In the genomic region with DNA sequence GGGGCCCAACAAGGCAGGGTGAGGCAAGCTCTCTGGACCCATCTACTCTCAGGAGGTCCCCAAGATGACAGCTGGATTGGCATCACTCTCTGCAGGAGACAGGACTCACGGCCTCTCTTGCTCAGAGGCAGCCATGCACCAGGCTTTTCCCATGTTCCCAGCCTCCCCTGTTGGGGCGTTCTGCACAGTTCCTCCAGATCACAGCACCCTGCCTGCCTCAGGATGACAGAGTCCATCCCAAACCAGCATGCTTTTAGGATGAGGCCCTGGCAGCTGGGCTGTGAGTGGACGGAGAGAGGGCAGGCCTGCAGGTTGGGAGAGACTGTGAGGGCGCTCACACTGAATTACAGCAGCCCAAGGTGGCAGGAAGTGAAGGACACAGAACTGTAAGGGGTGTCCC, we compare ENCODE assay signal across 28 cellular contexts.
DNase-seq lines count a peak whose midpoint lies in the region; ATAC-seq and TF ChIP-seq lines count a peak whose summit lies in the region.
"Had no signal": no experiment of that assay in that cellular context is flagged by ENCODE, and none has a peak within 500 bp of the region (broad histone marks: within the 10 kb centered on the region; RNA-seq: fewer than 3 reads in every experiment).

No MANE protein-coding gene starts in this region.

- no peaks in the 10 kb centered on the region for H3K9me3 ChIP-seq in Loucy (ENCODE audit: insufficient read depth, low read depth, low read length)
- H3K9me3 ChIP-seq in endodermal cell (ENCODE audit: control insufficient read depth, low read length): no peaks in the 10 kb centered on the region
- no peaks in the 10 kb centered on the region for H3K9me3 ChIP-seq in effector memory CD4-positive, alpha-beta T cell (ENCODE audit: control insufficient read depth, low read length)
- H3K9me3 ChIP-seq: BE2C, SJSA1 had no signal

- no peak overlapping the region for H3K4me2 ChIP-seq in Loucy (ENCODE audit: low read depth, low read length, poor library complexity, severe bottlenecking)

- H3K4me1 Mint-ChIP-seq in activated CD8-positive, alpha-beta memory T cell treated with anti-CD3 and anti-CD28 coated beads, Interleukin-2, amount 10 ng/mL, durations not matched to agents 7 days and 5 days: no peaks in the 10 kb centered on the region
- H3K4me1 Mint-ChIP-seq in nephron: peaks cover 21% of the 10 kb centered on the region
- H3K4me1 Mint-ChIP-seq in stimulated activated effector memory CD8-positive, alpha-beta T cell treated with anti-CD3 and anti-CD28 coated beads, Interleukin-12 subunit alpha, Interleukin-12 subunit beta, amount 100 ng/mL, for 72 hours: peaks cover 8% of the 10 kb centered on the region
- H3K4me1 Mint-ChIP-seq in endodermal cell: peaks cover 13% of the 10 kb centered on the region
- H3K4me1 Mint-ChIP-seq: CD14-positive monocyte; CD8-positive, alpha-beta memory T cell had no signal

- DNase-seq in activated CD8-positive, alpha-beta memory T cell treated with anti-CD3 and anti-CD28 coated beads, Interleukin-2, amount 10 ng/mL, durations not matched to agents 7 days and 5 days: no peak
- no peak for DNase-seq in activated CD8-positive, alpha-beta memory T cell treated with anti-CD3 and anti-CD28 coated beads, Interleukin-2, amount 50 U/mL, for 48 hours
- DNase-seq in stimulated activated effector memory CD8-positive, alpha-beta T cell treated with anti-CD3 and anti-CD28 coated beads, Interleukin-12 subunit alpha, Interleukin-12 subunit beta, amount 100 ng/mL, for 72 hours (ENCODE audit: low spot score in 2 of 2): no peak
- no peak for DNase-seq in endodermal cell
- no peak for DNase-seq in effector memory CD4-positive, alpha-beta T cell
- DNase-seq: 8988T, ACHN, BE2C, DMS 273 treated with DMSO at 0.1 percent for 48 hours, EL, GDM1, GOT3, HCEC 1CT, Karpas-422, NCI-H1092 treated with DMSO at 0.1 percent for 48 hours, NCI-H1436 treated with DMSO at 0.1 percent for 48 hours, NCI-H187 treated with DMSO at 0.1 percent for 48 hours, NCI-H2227 treated with DMSO at 0.1 percent for 48 hours, NCI-H69, Right ventricle myocardium superior, RPMI8226 had no signal

- ATAC-seq in activated CD8-positive, alpha-beta memory T cell treated with anti-CD3 and anti-CD28 coated beads, Interleukin-2, amount 10 ng/mL, durations not matched to agents 7 days and 5 days: no peak
- ATAC-seq in stimulated activated effector memory CD8-positive, alpha-beta T cell treated with anti-CD3 and anti-CD28 coated beads, Interleukin-12 subunit alpha, Interleukin-12 subunit beta, amount 100 ng/mL, for 72 hours: no peak
- ATAC-seq: GM12878 had no signal

- peak overlapping the region; percentile 39 for H3K27ac Mint-ChIP-seq in activated CD8-positive, alpha-beta memory T cell treated with anti-CD3 and anti-CD28 coated beads, Interleukin-2, amount 10 ng/mL, durations not matched to agents 7 days and 5 days
- H3K27ac Mint-ChIP-seq in nephron: peak overlapping the region in 2 of 3 experiments; percentile 70 to 71
- peak overlapping the region; percentile 43 for H3K27ac Mint-ChIP-seq in stimulated activated effector memory CD8-positive, alpha-beta T cell treated with anti-CD3 and anti-CD28 coated beads, Interleukin-12 subunit alpha, Interleukin-12 subunit beta, amount 100 ng/mL, for 72 hours
- no peak overlapping the region for H3K27ac Mint-ChIP-seq in endodermal cell
- H3K27ac Mint-ChIP-seq: CD14-positive monocyte; CD8-positive, alpha-beta memory T cell had no signal

- no peaks in the 10 kb centered on the region for H4K20me1 ChIP-seq in Loucy (ENCODE audit: insufficient read depth, low read length, poor library complexity, severe bottlenecking)

- peaks cover 14% of the 10 kb centered on the region for H3K27me3 Mint-ChIP-seq in activated CD8-positive, alpha-beta memory T cell treated with anti-CD3 and anti-CD28 coated beads, Interleukin-2, amount 10 ng/mL, durations not matched to agents 7 days and 5 days
- peaks cover 6% of the 10 kb centered on the region for H3K27me3 Mint-ChIP-seq in nephron (ENCODE audit: low read depth)
- H3K27me3 Mint-ChIP-seq in endodermal cell (ENCODE audit: insufficient read depth): peaks cover 46% of the 10 kb centered on the region

- H3K36me3 ChIP-seq in Loucy (ENCODE audit: insufficient read depth, low read length): no peaks in the 10 kb centered on the region
- H3K36me3 ChIP-seq in endodermal cell (ENCODE audit: control insufficient read depth, insufficient read depth, low read length): no peaks in the 10 kb centered on the region
- H3K36me3 ChIP-seq in effector memory CD4-positive, alpha-beta T cell (ENCODE audit: control insufficient read depth, insufficient read depth, low read length): no peaks in the 10 kb centered on the region
- H3K36me3 ChIP-seq: BE2C, SJSA1 had no signal

- H3K4me1 ChIP-seq in Loucy (ENCODE audit: insufficient read depth, low read length, poor library complexity, severe bottlenecking) (peaks cover 44% of the 10 kb centered on the region), endodermal cell (ENCODE audit: control insufficient read depth, insufficient read depth, low read length) (peaks cover 12% of the 10 kb centered on the region)
- no peaks in the 10 kb centered on the region for H3K4me1 ChIP-seq in effector memory CD4-positive, alpha-beta T cell (ENCODE audit: control insufficient read depth, insufficient read depth, low read length, poor library complexity, severe bottlenecking)
- H3K4me1 ChIP-seq: BE2C, SJSA1 had no signal

- H3K27ac ChIP-seq in endodermal cell (ENCODE audit: low read depth, low read length): no peak overlapping the region
- no peak overlapping the region for H3K27ac ChIP-seq in effector memory CD4-positive, alpha-beta T cell (ENCODE audit: insufficient read depth, low read length, poor library complexity, severe bottlenecking)
- H3K27ac ChIP-seq: HL-60, SJSA1 had no signal

- no peaks in the 10 kb centered on the region for H3F3A ChIP-seq in Loucy (ENCODE audit: low read depth)

- no peaks in the 10 kb centered on the region for H3K79me2 ChIP-seq in Loucy (ENCODE audit: insufficient read depth, low read length)

- H3K4me3 Mint-ChIP-seq in activated CD8-positive, alpha-beta memory T cell treated with anti-CD3 and anti-CD28 coated beads, Interleukin-2, amount 10 ng/mL, durations not matched to agents 7 days and 5 days: no peak overlapping the region
- H3K4me3 Mint-ChIP-seq in nephron (no peak overlapping the region), endodermal cell (no peak overlapping the region)
- H3K4me3 Mint-ChIP-seq in stimulated activated effector memory CD8-positive, alpha-beta T cell treated with anti-CD3 and anti-CD28 coated beads, Interleukin-12 subunit alpha, Interleukin-12 subunit beta, amount 100 ng/mL, for 72 hours: no peak overlapping the region
- H3K4me3 Mint-ChIP-seq: CD14-positive monocyte had no signal

- no peaks in the 10 kb centered on the region for H3K9me2 ChIP-seq in Loucy (replicated peaks; ENCODE audit: low read depth, low read length)

- no peaks in the 10 kb centered on the region for H3K36me3 Mint-ChIP-seq in activated CD8-positive, alpha-beta memory T cell treated with anti-CD3 and anti-CD28 coated beads, Interleukin-2, amount 10 ng/mL, durations not matched to agents 7 days and 5 days
- H3K36me3 Mint-ChIP-seq in nephron (ENCODE audit: low read depth) (no peaks in the 10 kb centered on the region), endodermal cell (ENCODE audit: low read depth) (no peaks in the 10 kb centered on the region)
- no peaks in the 10 kb centered on the region for H3K36me3 Mint-ChIP-seq in stimulated activated effector memory CD8-positive, alpha-beta T cell treated with anti-CD3 and anti-CD28 coated beads, Interleukin-12 subunit alpha, Interleukin-12 subunit beta, amount 100 ng/mL, for 72 hours
- H3K36me3 Mint-ChIP-seq: CD14-positive monocyte; CD8-positive, alpha-beta memory T cell had no signal

- H3K9me3 Mint-ChIP-seq in activated CD8-positive, alpha-beta memory T cell treated with anti-CD3 and anti-CD28 coated beads, Interleukin-2, amount 10 ng/mL, durations not matched to agents 7 days and 5 days (ENCODE audit: low read depth): no peaks in the 10 kb centered on the region
- H3K9me3 Mint-ChIP-seq in nephron: no peaks in the 10 kb centered on the region
- no peaks in the 10 kb centered on the region for H3K9me3 Mint-ChIP-seq in stimulated activated effector memory CD8-positive, alpha-beta T cell treated with anti-CD3 and anti-CD28 coated beads, Interleukin-12 subunit alpha, Interleukin-12 subunit beta, amount 100 ng/mL, for 72 hours
- no peaks in the 10 kb centered on the region for H3K9me3 Mint-ChIP-seq in endodermal cell
- H3K9me3 Mint-ChIP-seq: CD8-positive, alpha-beta memory T cell had no signal

- H3K4me3 ChIP-seq in Loucy (ENCODE audit: low read length, poor library complexity, severe bottlenecking) (no peak overlapping the region), endodermal cell (ENCODE audit: low read length) (no peak overlapping the region)
- H3K4me3 ChIP-seq in effector memory CD4-positive, alpha-beta T cell (ENCODE audit: insufficient read depth, low read depth, low read length, poor library complexity, severe bottlenecking): no peak overlapping the region
- H3K4me3 ChIP-seq: GM12878, SJSA1 had no signal

- TF ChIP-seq CTCF in Loucy (conservative IDR thresholded peaks at IDR 0.05; ENCODE audit: low read length) (no peak), nephron (IDR thresholded peaks at IDR 0.05; ENCODE audit: unreplicated experiment in 3 of 3) (no peak), endodermal cell (conservative IDR thresholded peaks at IDR 0.05) (no peak)

- peak overlapping the region; percentile 35 for H3K9ac ChIP-seq in Loucy (ENCODE audit: low read depth, low read length, poor library complexity, severe bottlenecking)
- no peak overlapping the region for H3K9ac ChIP-seq in endodermal cell (ENCODE audit: extremely low read depth, low read length, poor library complexity, severe bottlenecking)

- CTCF ChIA-PET in activated CD8-positive, alpha-beta memory T cell treated with anti-CD3 and anti-CD28 coated beads, Interleukin-2, amount 10 ng/mL, durations not matched to agents 7 days and 5 days (lab: Charles Lee): interaction anchor here (1.2 to 3.9 kb wide), 2 partner anchors 12 to 81 kb away, joined by 3 to 13 read pairs; no protein-coding TSS in a partner anchor

- WGBS in endodermal cell (ENCODE audit: insufficient coverage in 1 of 2, insufficient read length in 1 of 2), 2 experiments: 90 to 92% methylated on average over 2 to 4 of the region's 4 CpGs

- peak overlapping the region; percentile 33; the same call in 1 of the 2 replicates for H2AFZ ChIP-seq in Loucy (ENCODE audit: low read length)

- H3K27me3 ChIP-seq in Loucy (ENCODE audit: insufficient read depth, low read length, poor library complexity, severe bottlenecking) (no peaks in the 10 kb centered on the region), endodermal cell (ENCODE audit: control insufficient read depth, insufficient read depth, low read length, poor library complexity, severe bottlenecking) (peaks cover 6% of the 10 kb centered on the region)
- H3K27me3 ChIP-seq in effector memory CD4-positive, alpha-beta T cell (replicated peaks; ENCODE audit: control insufficient read depth, insufficient read depth, low read length, poor library complexity, severe bottlenecking): no peaks in the 10 kb centered on the region
- H3K27me3 ChIP-seq: BE2C had no signal
